Comparison of ENCODE assay signal across 29 cellular contexts in genomic region chr2:44569397-44569970, GRCh38.
"Had no signal": no experiment of that assay in that cellular context is flagged by ENCODE, and none has a peak within 500 bp of the region (broad histone marks: within the 10 kb centered on the region; RNA-seq: fewer than 3 reads in every experiment).

No MANE protein-coding gene starts in this region.

- H3K9me3 ChIP-seq: esophagus muscularis mucosa, gastrocnemius medialis, heart left ventricle had no signal

- DNase-seq: activated CD4-positive, alpha-beta memory T cell treated with anti-CD3 and anti-CD28 coated beads, Interleukin-2, amount 10 ng/mL, durations not matched to agents 7 days and 5 days; activated CD4-positive, alpha-beta T cell treated with anti-CD3 and anti-CD28 coated beads for 1 hour; activated CD4-positive, alpha-beta T cell treated with anti-CD3 and anti-CD28 coated beads for 4 hours; activated CD4-positive, alpha-beta T cell treated with anti-CD3 and anti-CD28 coated beads, Interleukin-2, amount 10 ng/mL, durations not matched to agents 7 days and 5 days; activated CD4-positive, alpha-beta T cell treated with anti-CD3 and anti-CD28 coated beads, Interleukin-2, amount 50 U/mL, for 4 hours; activated CD8-positive, alpha-beta memory T cell treated with anti-CD3 and anti-CD28 coated beads, Interleukin-2, amount 50 U/mL, for 48 hours; activated gamma-delta T cell; activated naive CD4-positive, alpha-beta T cell; activated naive CD4-positive, alpha-beta T cell treated with anti-CD3 and anti-CD28 coated beads, Interleukin-2, amount 10 ng/mL, durations not matched to agents 7 days and 5 days; activated naive CD8-positive, alpha-beta T cell treated with anti-CD3 and anti-CD28 coated beads, Interleukin-2, amount 10 ng/mL, durations not matched to agents 7 days and 5 days; activated T-cell treated with anti-CD3 and anti-CD28 coated beads for 4 hours; activated T-cell treated with anti-CD3 and anti-CD28 coated beads, Interleukin-2, amount 50 U/mL, for 24 hours; activated T-cell treated with anti-CD3 and anti-CD28 coated beads, Interleukin-2, amount 50 U/mL, for 72 hours; anterior cingulate cortex; brain microvascular endothelial cell; caudate nucleus; cortex of kidney; dermis blood vessel endothelial cell; effector CD4-positive, alpha-beta T cell; effector memory CD8-positive, alpha-beta T cell; erythroblast; gastrocnemius medialis; glutamatergic neuron; heart left ventricle; T-helper 1 cell; T-helper 2 cell had no signal

- H3K4me3 ChIP-seq: esophagus muscularis mucosa, gastrocnemius medialis, heart left ventricle had no signal

- H3K4me1 ChIP-seq: esophagus muscularis mucosa, gastrocnemius medialis, heart left ventricle had no signal

- H3K36me3 ChIP-seq: brain microvascular endothelial cell, esophagus muscularis mucosa, gastrocnemius medialis, heart left ventricle had no signal

- H3K27me3 ChIP-seq: brain microvascular endothelial cell, esophagus muscularis mucosa, foreskin keratinocyte, gastrocnemius medialis, heart left ventricle had no signal

- FAIRE-seq: astrocyte had no signal

- H3K27ac ChIP-seq: brain microvascular endothelial cell, esophagus muscularis mucosa, foreskin keratinocyte, gastrocnemius medialis, heart left ventricle had no signal
